16 cellular contexts compared by ENCODE assay signal in genomic region chr4:88738714-88739366, GRCh38. TPM values are rescaled to one million over a fixed set of nuclear protein-coding genes. Genes with fewer than 3 reads are reported as not detected.
DNase-seq lines count a peak whose midpoint lies in the region; ATAC-seq and TF ChIP-seq lines count a peak whose summit lies in the region.
"Had no signal": no experiment of that assay in that cellular context is flagged by ENCODE, and none has a peak within 500 bp of the region (broad histone marks: within the 10 kb centered on the region; RNA-seq: fewer than 3 reads in every experiment).

No MANE protein-coding gene starts in this region.

- no peak overlapping the region for H3K4me3 ChIP-seq in thoracic aorta
- no peak overlapping the region for H3K4me3 ChIP-seq in CD4-positive, alpha-beta memory T cell (ENCODE audit: low read length in 2 of 2)
- H3K4me3 ChIP-seq in CD8-positive, alpha-beta memory T cell (ENCODE audit: low read length): no peak overlapping the region
- H3K4me3 ChIP-seq: GM23248, upper lobe of left lung had no signal

- H3K36me3 Mint-ChIP-seq in CD4-positive, alpha-beta memory T cell: peaks cover 0 to 2% of the 10 kb centered on the region in 2 donors
- H3K36me3 Mint-ChIP-seq in CD8-positive, alpha-beta memory T cell: peaks cover 0 to 4% (median 0%) of the 10 kb centered on the region in 3 donors
- H3K36me3 Mint-ChIP-seq: memory B cell had no signal

- H3K27me3 ChIP-seq in thoracic aorta (replicated peaks; ENCODE audit: insufficient read depth): no peaks in the 10 kb centered on the region
- no peaks in the 10 kb centered on the region for H3K27me3 ChIP-seq in CD4-positive, alpha-beta memory T cell (ENCODE audit: insufficient read depth, low read length)
- no peaks in the 10 kb centered on the region for H3K27me3 ChIP-seq in CD8-positive, alpha-beta memory T cell (ENCODE audit: insufficient read depth, low read length, poor library complexity, severe bottlenecking)
- H3K27me3 ChIP-seq: upper lobe of left lung had no signal

- no peaks in the 10 kb centered on the region for H3K9me3 ChIP-seq in thoracic aorta
- H3K9me3 ChIP-seq in CD4-positive, alpha-beta memory T cell (ENCODE audit: control insufficient read depth in 1 of 2, low read length in 2 of 2): no peaks in the 10 kb centered on the region
- H3K9me3 ChIP-seq in CD8-positive, alpha-beta memory T cell (ENCODE audit: low read length): no peaks in the 10 kb centered on the region
- H3K9me3 ChIP-seq: upper lobe of left lung had no signal

- CTCF ChIA-PET in CD4-positive, alpha-beta memory T cell (lab: Charles Lee; ENCODE audit: partially characterized antibody): no interaction called here
- CTCF ChIA-PET in CD8-positive, alpha-beta memory T cell (lab: Charles Lee): interaction anchor here (0.5 kb wide), 1 partner anchor 284 kb away, joined by 3 read pairs; no protein-coding TSS in a partner anchor

- POLR2A ChIA-PET in CD4-positive, alpha-beta memory T cell (lab: Charles Lee; ENCODE audit: partially characterized antibody): interaction anchor here (1.6 kb wide), 1 partner anchor 8 kb away, joined by 3 read pairs; no protein-coding TSS in a partner anchor
- POLR2A ChIA-PET in CD8-positive, alpha-beta memory T cell (lab: Charles Lee): no interaction called here

- peaks cover 34 to 62% of the 10 kb centered on the region in 2 donors for H3K4me1 ChIP-seq in thoracic aorta (ENCODE audit: control insufficient read depth in 1 of 2, low read depth in 2 of 2)
- peaks cover 6% of the 10 kb centered on the region for H3K4me1 ChIP-seq in CD4-positive, alpha-beta memory T cell (ENCODE audit: insufficient read depth, low read length)
- peaks cover 10% of the 10 kb centered on the region for H3K4me1 ChIP-seq in CD8-positive, alpha-beta memory T cell (ENCODE audit: insufficient read depth, low read length)

- no peaks in the 10 kb centered on the region for H3K9me3 Mint-ChIP-seq in CD4-positive, alpha-beta memory T cell
- H3K9me3 Mint-ChIP-seq in CD8-positive, alpha-beta memory T cell: no peaks in the 10 kb centered on the region
- H3K9me3 Mint-ChIP-seq: CD4-positive, alpha-beta T cell; memory B cell had no signal

- H3K27ac Mint-ChIP-seq in CD4-positive, alpha-beta memory T cell: peak overlapping the region in 1 of 7 donors; percentile 37
- H3K27ac Mint-ChIP-seq in CD8-positive, alpha-beta memory T cell: peak overlapping the region in 1 of 8 donors; percentile 21

- peak overlapping the region; percentile 43 to 65 for H3K27ac ChIP-seq in thoracic aorta
- no peak overlapping the region for H3K27ac ChIP-seq in CD4-positive, alpha-beta memory T cell (ENCODE audit: low read depth, low read length)
- H3K27ac ChIP-seq in CD8-positive, alpha-beta memory T cell (ENCODE audit: low read depth, low read length): no peak overlapping the region
- H3K27ac ChIP-seq: GM23248, WERI-Rb-1 had no signal

- H3K4me3 Mint-ChIP-seq in CD4-positive, alpha-beta memory T cell: no peak overlapping the region
- H3K4me3 Mint-ChIP-seq in CD8-positive, alpha-beta memory T cell: no peak overlapping the region
- H3K4me3 Mint-ChIP-seq: CD4-positive, alpha-beta T cell; memory B cell had no signal

- ATAC-seq in thoracic aorta (ENCODE audit: insufficient number of reproducible peaks, low FRiP score, low read depth): no peak
- ATAC-seq: right cardiac atrium had no signal

- no peaks in the 10 kb centered on the region for H3K36me3 ChIP-seq in thoracic aorta
- no peaks in the 10 kb centered on the region for H3K36me3 ChIP-seq in CD4-positive, alpha-beta memory T cell (ENCODE audit: insufficient read depth, low read length)
- no peaks in the 10 kb centered on the region for H3K36me3 ChIP-seq in CD8-positive, alpha-beta memory T cell (ENCODE audit: insufficient read depth, low read length)
- H3K36me3 ChIP-seq: WERI-Rb-1 had no signal

- intact Hi-C loops in CD4-positive, alpha-beta memory T cell (cut with micrococcal nuclease): no loop called here

- H3K4me1 Mint-ChIP-seq in CD4-positive, alpha-beta memory T cell: peaks cover 13 to 32% (median 22%) of the 10 kb centered on the region in 4 donors
- H3K4me1 Mint-ChIP-seq in CD8-positive, alpha-beta memory T cell: peaks cover 10 to 21% (median 18%) of the 10 kb centered on the region in 3 donors

- DNase-seq in NCI-H187 treated with DMSO at 0.1 percent for 48 hours (lab: John Stamatoyannopoulos, UW): peak; percentile 10
- DNase-seq in NCI-H187 (lab: John Stamatoyannopoulos, UW): no peak
- DNase-seq in NCI-H510A (lab: John Stamatoyannopoulos, UW): peak; percentile 80
- DNase-seq in iPS DF 4.7 (ENCODE audit: extremely low read depth, low spot score): peak; percentile 41
- DNase-seq in thoracic aorta (ENCODE audit: low spot score): no peak
- no peak for DNase-seq in T-helper 1 cell
- DNase-seq in CD4-positive, alpha-beta memory T cell: no peak
- no peak for DNase-seq in CD8-positive, alpha-beta memory T cell
- DNase-seq: CD4-positive, alpha-beta T cell; GM23248; right cardiac atrium; stimulated activated CD4-positive, alpha-beta T cell treated with anti-CD3 and anti-CD28 coated beads, Interleukin-4, amount 100 ng/mL, for 1 hour; upper lobe of left lung had no signal

- TF ChIP-seq CTCF in thoracic aorta (IDR thresholded peaks at IDR 0.05): no peak

- no peaks in the 10 kb centered on the region for H3K27me3 Mint-ChIP-seq in CD4-positive, alpha-beta memory T cell
- peaks cover 0 to 1% of the 10 kb centered on the region in 2 donors for H3K27me3 Mint-ChIP-seq in CD8-positive, alpha-beta memory T cell
- H3K27me3 Mint-ChIP-seq: CD4-positive, alpha-beta T cell had no signal

RNA-seq across cellular contexts. Expression of gene NAP1L5, which starts 41.2 kb away (rescaled TPM):
- 1 to 10 TPM; 6.0 to 6.2 TPM for total RNA-seq in thoracic aorta
- 1 to 10 TPM; 1.2 to 1.6 TPM for total RNA-seq in CD4-positive, alpha-beta memory T cell
- 1 to 10 TPM; 3.4 to 3.9 TPM for polyA plus RNA-seq in CD4-positive, alpha-beta memory T cell
- total RNA-seq in CD8-positive, alpha-beta memory T cell: 1 to 10 TPM; 4.4 to 4.8 TPM
- polyA plus RNA-seq in CD8-positive, alpha-beta memory T cell: 2.5 TPM
- total RNA-seq: A673 had no signal

Comparison
In these comparisons a context has a peak if more than half of its experiments do, and no peak if none do; other contexts are left out.
1. DNase-seq: peak in NCI-H187 treated with DMSO at 0.1 percent for 48 hours (single experiment), NCI-H510A (single experiment) and iPS DF 4.7 (single experiment); none in NCI-H187 (0 of 2), thoracic aorta (single experiment), T-helper 1 cell (0 of 5), CD4-positive, alpha-beta memory T cell (0 of 5) and CD8-positive, alpha-beta memory T cell (0 of 5).
2. H3K27ac ChIP-seq: peak in thoracic aorta (2 of 2); none in CD4-positive, alpha-beta memory T cell (single experiment) and CD8-positive, alpha-beta memory T cell (single experiment).